ENCODE assay signal across 20 cellular contexts in the genomic region with DNA sequence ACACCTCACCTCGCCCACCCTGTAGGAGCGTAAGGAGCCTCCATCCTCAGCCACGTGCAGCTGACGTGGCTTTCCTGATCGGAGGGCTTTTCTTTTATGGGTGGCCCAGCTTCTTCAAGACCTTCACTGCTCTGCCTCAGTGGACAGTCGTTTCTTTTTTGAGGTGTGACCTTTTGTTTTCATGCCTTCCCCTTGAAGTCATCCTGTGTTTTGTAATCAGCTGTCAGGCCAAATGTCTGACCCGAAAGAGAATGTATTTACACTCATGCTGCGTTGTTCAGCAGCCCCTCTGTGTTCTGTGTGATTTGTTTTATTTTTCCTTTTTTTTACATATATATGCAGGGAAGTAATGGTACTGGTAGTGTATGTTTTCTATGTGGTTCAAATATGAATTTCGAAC. TPM values are rescaled to one million over a fixed set of nuclear protein-coding genes. Genes with fewer than 3 reads are reported as not detected.
"Had no signal": no experiment of that assay in that cellular context is flagged by ENCODE, and none has a peak within 500 bp of the region (broad histone marks: within the 10 kb centered on the region; RNA-seq: fewer than 3 reads in every experiment).

No MANE protein-coding gene starts in this region.

- H3K4me3 Mint-ChIP-seq: brain, natural killer cell, T-helper 17 cell had no signal

- H3K4me3 ChIP-seq: adrenal gland, gastroesophageal sphincter, hepatocyte, mucosa of descending colon, sigmoid colon had no signal

- H3K4me1 ChIP-seq: adrenal gland had no signal

- H3K27me3 ChIP-seq: adrenal gland, gastroesophageal sphincter, hepatocyte, sigmoid colon had no signal

- H3K27me3 Mint-ChIP-seq: T-helper 17 cell had no signal

- H3K4me2 ChIP-seq: hepatocyte had no signal

- DNase-seq: activated CD4-positive, alpha-beta T cell treated with anti-CD3 and anti-CD28 coated beads, Interleukin-2, amount 50 U/mL, for 4 hours; activated CD4-positive, CD25-positive, alpha-beta regulatory T cell; activated naive CD4-positive, alpha-beta T cell treated with anti-CD3 and anti-CD28 coated beads, Interleukin-2, amount 50 U/mL, for 16 hours; activated T-cell treated with anti-CD3 and anti-CD28 coated beads, Interleukin-2, amount 50 U/mL, for 1 hour; adrenal gland; kidney glomerular epithelial cell; mucosa of descending colon; natural killer cell; nucleus accumbens; sigmoid colon; stimulated activated CD4-positive, alpha-beta T cell treated with anti-CD3 and anti-CD28 coated beads, Interleukin-2, amount 100 ng/mL, for 48 hours; stimulated activated naive CD8-positive, alpha-beta T cell treated with anti-CD3 and anti-CD28 coated beads, Interleukin-15, Interleukin-2, amounts not matched to agents 100 U/mL and 50 U/mL, for 24 hours; T-helper 17 cell had no signal

- H2AFZ ChIP-seq: hepatocyte had no signal

- H3K9me3 ChIP-seq: adrenal gland, gastroesophageal sphincter, mucosa of descending colon, sigmoid colon had no signal

- H3K27ac ChIP-seq: adrenal gland, hepatocyte had no signal

- ATAC-seq: gastroesophageal sphincter; mucosa of descending colon; natural killer cell; SK-N-SH treated with all-trans-retinoic acid at 6 μM for 48 hours; stimulated activated naive CD8-positive, alpha-beta T cell treated with anti-CD3 and anti-CD28 coated beads, Interleukin-15, Interleukin-2, amounts not matched to agents 100 U/mL and 50 U/mL, for 24 hours; T-helper 17 cell had no signal

- H3K9me3 Mint-ChIP-seq: brain, natural killer cell had no signal

- H3K27ac Mint-ChIP-seq: natural killer cell, T-helper 17 cell had no signal

RNA-seq across cellular contexts. Expression of a gene that starts 41.8 kb away (rescaled TPM):
- total RNA-seq: endothelial cell of umbilical vein, lung microvascular endothelial cell, pulmonary artery endothelial cell, T-helper 17 cell had no signal
- polyA plus RNA-seq: endothelial cell of umbilical vein, hepatocyte had no signal
